Comparison of ENCODE assay signal across 12 cellular contexts in the genomic region with DNA sequence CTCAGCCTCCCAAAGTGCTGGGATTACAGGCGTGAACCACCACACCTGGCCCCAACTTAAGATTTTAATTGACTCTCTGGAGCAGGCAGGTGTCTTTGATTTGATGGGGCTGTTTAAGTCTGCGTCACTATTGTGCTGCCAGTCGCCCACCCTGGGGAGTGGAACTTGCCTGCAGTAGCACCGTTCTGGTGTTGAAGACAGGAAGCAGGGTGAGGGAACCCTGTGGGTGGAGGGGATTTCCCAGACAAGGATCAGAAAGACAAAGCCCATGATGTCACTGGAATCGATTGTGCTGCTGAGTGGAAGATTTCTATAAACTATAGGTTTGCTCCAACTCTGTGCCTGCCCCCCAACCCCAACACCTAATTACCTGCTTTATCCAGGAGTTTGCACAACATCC. TPM values are rescaled to one million over a fixed set of nuclear protein-coding genes. Genes with fewer than 3 reads are reported as not detected.
DNase-seq lines count a peak whose midpoint lies in the region; ATAC-seq and TF ChIP-seq lines count a peak whose summit lies in the region.
"Had no signal": no experiment of that assay in that cellular context is flagged by ENCODE, and none has a peak within 500 bp of the region (broad histone marks: within the 10 kb centered on the region; RNA-seq: fewer than 3 reads in every experiment).

No MANE protein-coding gene starts in this region.

- ATAC-seq in HG03196 (IDR thresholded peaks at IDR 0.05; ENCODE audit: unreplicated experiment) (peak; percentile 77), HG03565 (IDR thresholded peaks at IDR 0.05; ENCODE audit: unreplicated experiment) (no peak)
- ATAC-seq: K562 had no signal

- no peaks in the 10 kb centered on the region for H3K36me3 Mint-ChIP-seq in chondrocyte (ENCODE audit: low read depth)

- no peaks in the 10 kb centered on the region for H3K27me3 Mint-ChIP-seq in chondrocyte (ENCODE audit: low read depth)

- H3K4me1 Mint-ChIP-seq in chondrocyte (ENCODE audit: low read depth): peaks cover 22% of the 10 kb centered on the region

- H3K9me3 Mint-ChIP-seq in chondrocyte (ENCODE audit: low read depth): no peaks in the 10 kb centered on the region

- no peak overlapping the region for H3K27ac Mint-ChIP-seq in chondrocyte (ENCODE audit: unreplicated experiment)

- DNase-seq in EL: peak; percentile 45
- DNase-seq in activated T-cell treated with anti-CD3 and anti-CD28 coated beads for 24 hours (ENCODE audit: low read depth): peak; percentile 68
- peak; percentile 48 to 56 for DNase-seq in stimulated activated CD4-positive, alpha-beta T cell treated with anti-CD3 and anti-CD28 coated beads, Interleukin-1b, Interleukin-23, amount 100 ng/mL, for 4 hours (ENCODE audit: low read depth in 2 of 2)
- DNase-seq in mucosa of gallbladder (ENCODE audit: low spot score): no peak
- no peak for DNase-seq in NK-92 (lab: John Stamatoyannopoulos, UW; ENCODE audit: unreplicated experiment)
- DNase-seq in chondrocyte (ENCODE audit: low spot score): no peak
- DNase-seq: DMS 273 treated with DMSO at 0.1 percent for 48 hours, H7, SJCRH30 had no signal

- H3K4me3 Mint-ChIP-seq in chondrocyte (ENCODE audit: unreplicated experiment): no peak overlapping the region

- no peak for TF ChIP-seq CTCF in chondrocyte (IDR thresholded peaks at IDR 0.05)

RNA-seq across cellular contexts. Expression of gene ALDH8A1, which starts 11.0 kb away (rescaled TPM):
- total RNA-seq in mucosa of gallbladder (1.0 TPM), chondrocyte (0.18 to 0.40 TPM (median 0.39 TPM) in 3 replicates)

Comparison
In these comparisons a context has a peak if more than half of its experiments do, and no peak if none do; other contexts are left out.
1. DNase-seq: peak in EL (single experiment), activated T-cell treated with anti-CD3 and anti-CD28 coated beads for 24 hours (single experiment) and stimulated activated CD4-positive, alpha-beta T cell treated with anti-CD3 and anti-CD28 coated beads, Interleukin-1b, Interleukin-23, amount 100 ng/mL, for 4 hours (2 of 2); none in mucosa of gallbladder (single experiment), NK-92 (single experiment) and chondrocyte (single experiment).